In genomic region chr1:117929340-117930172, GRCh38 we compare ENCODE assay signal across 8 cellular contexts. TPM values are rescaled to one million over a fixed set of nuclear protein-coding genes. Genes with fewer than 3 reads are reported as not detected.
DNase-seq lines count a peak whose midpoint lies in the region; FAIRE-seq and TF ChIP-seq lines count a peak whose summit lies in the region.

GDAP2 (minus strand) TSS chr1:117929621; CDS start chr1:117920357, 9,264 bp downstream.
WDR3 (plus strand) TSS chr1:117929739; CDS start chr1:117933320, 3,581 bp downstream.

- no peak for FAIRE-seq in frontal cortex (lab: Jason Lieb, UNC)

- no peak within 1 kb of the TSS for H3K4ac ChIP-seq in neuronal stem cell (ENCODE audit: low read length)

- no peak within 1 kb of the TSS for H2BK120ac ChIP-seq in neuronal stem cell (ENCODE audit: low read depth, low read length)

- H2AK5ac ChIP-seq in neuronal stem cell (ENCODE audit: low read depth, low read length): peak within 1 kb of the TSS; percentile 89

- peak within 1 kb of the TSS; percentile 96 for H3K4me3 Mint-ChIP-seq in activated naive CD4-positive, alpha-beta T cell treated with anti-CD3 and anti-CD28 coated beads for 36 hours

- H4K8ac ChIP-seq in neuronal stem cell (ENCODE audit: low read depth, low read length): peak within 1 kb of the TSS; percentile 90

- peak within 1 kb of the TSS; percentile 98 for H3K4me3 ChIP-seq in HFF-Myc (replicated peaks; ENCODE audit: low read depth, low read length)
- peak within 1 kb of the TSS; percentile 81 to 100 for H3K4me3 ChIP-seq in neuronal stem cell (ENCODE audit: low read length in 2 of 2)

- no CpG with 5 or more reads among the region's 64 CpGs for WGBS in neuronal stem cell (ENCODE audit: extremely low coverage in 2 of 2, insufficient read length in 2 of 2, insufficient replicate concordance in 1 of 2), 2 donors

- H3K4me2 ChIP-seq in neuronal stem cell (ENCODE audit: insufficient read depth, low read length, poor library complexity, severe bottlenecking): peak within 1 kb of the TSS; percentile 96

- CTCF ChIA-PET in activated naive CD4-positive, alpha-beta T cell treated with anti-CD3 and anti-CD28 coated beads for 36 hours (lab: Charles Lee): interaction anchor here (2.0 kb wide), 1 partner anchor 34 kb away, joined by 9 read pairs; no protein-coding TSS in a partner anchor

- peak within 1 kb of the TSS; percentile 92 for H3K9ac ChIP-seq in neuronal stem cell (ENCODE audit: low read depth, low read length, poor library complexity)

- H3K27ac Mint-ChIP-seq in activated naive CD4-positive, alpha-beta T cell treated with anti-CD3 and anti-CD28 coated beads for 36 hours: peak within 1 kb of the TSS; percentile 79

- peak within 1 kb of the TSS; percentile 22 for H3K14ac ChIP-seq in neuronal stem cell (ENCODE audit: low read length)

- peaks cover 5 to 9% of the 10 kb centered on the region in 2 donors for H3K4me1 ChIP-seq in neuronal stem cell (ENCODE audit: control insufficient read depth in 2 of 2, insufficient read depth in 1 of 2, low read depth in 1 of 2, low read length in 2 of 2)

- peak within 1 kb of the TSS; percentile 93 for H2AFZ ChIP-seq in neuronal stem cell (ENCODE audit: low read length)

- H3K27ac ChIP-seq in neuronal stem cell (replicated peaks; ENCODE audit: low read length): peak within 1 kb of the TSS; percentile 63

- peaks cover 55% of the 10 kb centered on the region for H3K4me1 Mint-ChIP-seq in activated naive CD4-positive, alpha-beta T cell treated with anti-CD3 and anti-CD28 coated beads for 36 hours (ENCODE audit: low read depth)

- H4K91ac ChIP-seq in neuronal stem cell (ENCODE audit: low read depth, low read length, poor library complexity): no peak within 1 kb of the TSS

- H3K9me3 ChIP-seq in neuronal stem cell (replicated peaks in 1 of 2; ENCODE audit: control insufficient read depth in 2 of 2, insufficient read depth in 1 of 2, low read depth in 1 of 2, low read length in 2 of 2): peaks cover 0 to 2% of the 10 kb centered on the region in 2 donors

- H2BK5ac ChIP-seq in neuronal stem cell (ENCODE audit: low read length): peak within 1 kb of the TSS; percentile 93

- H3K23ac ChIP-seq in neuronal stem cell (ENCODE audit: low read depth, low read length, poor library complexity): peak within 1 kb of the TSS; percentile 16

- no peaks in the 10 kb centered on the region for H3K9me3 Mint-ChIP-seq in activated naive CD4-positive, alpha-beta T cell treated with anti-CD3 and anti-CD28 coated beads for 36 hours

- H3K79me1 ChIP-seq in neuronal stem cell (ENCODE audit: low read depth, low read length): peaks cover 9% of the 10 kb centered on the region

- H3K27me3 ChIP-seq in neuronal stem cell (ENCODE audit: control insufficient read depth in 3 of 3, insufficient read depth in 3 of 3, low read depth in 1 of 3, low read length in 3 of 3): no peaks in the 10 kb centered on the region

- H3K18ac ChIP-seq in neuronal stem cell (ENCODE audit: low read length): peak within 1 kb of the TSS; percentile 78

- no peak within 1 kb of the TSS for H2BK15ac ChIP-seq in neuronal stem cell (ENCODE audit: low read length)

- TF ChIP-seq CTCF in HFF-Myc (IDR thresholded peaks at IDR 0.05; ENCODE audit: low read depth, low read length, missing control alignments) (no peak), subcutaneous adipose tissue (IDR thresholded peaks at IDR 0.05; ENCODE audit: low read depth) (no peak)

- DNase-seq in GM03348 (ENCODE audit: low spot score) (peak; percentile 96), HFF-Myc (ENCODE audit: extremely low read depth, low read depth) (peak; percentile 82), NAMALWA (ENCODE audit: low spot score) (peak; percentile 99), SK-N-DZ (ENCODE audit: low spot score) (peak; percentile 97), frontal cortex (ENCODE audit: low spot score in 2 of 2) (peak; percentile 74 to 86), neuronal stem cell (ENCODE audit: low spot score) (peak; percentile 92)
- DNase-seq in activated naive CD4-positive, alpha-beta T cell treated with anti-CD3 and anti-CD28 coated beads for 36 hours: peak; percentile 97

- intact Hi-C loops in activated naive CD4-positive, alpha-beta T cell treated with anti-CD3 and anti-CD28 coated beads for 36 hours (cut with micrococcal nuclease): loop anchor here (1.0 to 10.0 kb wide), 7 partner anchors 35 to 1211 kb away; partner anchors contain the start of genes MAN1A2, TENT5C, TTF2 and WARS2

- no peaks in the 10 kb centered on the region for H3K27me3 Mint-ChIP-seq in activated naive CD4-positive, alpha-beta T cell treated with anti-CD3 and anti-CD28 coated beads for 36 hours (ENCODE audit: low read depth)

- H3K36me3 Mint-ChIP-seq in activated naive CD4-positive, alpha-beta T cell treated with anti-CD3 and anti-CD28 coated beads for 36 hours (ENCODE audit: low read depth): peaks cover 19% of the 10 kb centered on the region

- H3K36me3 ChIP-seq in neuronal stem cell (replicated peaks in 1 of 2; ENCODE audit: control insufficient read depth in 2 of 2, insufficient read depth in 2 of 2, low read length in 2 of 2): peaks cover 2 to 22% of the 10 kb centered on the region in 2 donors

- H2BK12ac ChIP-seq in neuronal stem cell (ENCODE audit: low read length): no peak within 1 kb of the TSS

RNA-seq across cellular contexts. Expression of gene GDAP2, which starts in this region (rescaled TPM):
- 10.5 and 14.9 TPM in 2 replicates for polyA plus RNA-seq in SK-N-DZ (2014; cell fraction: cytosol; rRNA removed)
- polyA plus RNA-seq in SK-N-DZ (2014; cell fraction: nucleus; rRNA removed): 6.3 and 6.4 TPM in 2 replicates
- 10 to 100 TPM; 19.9 to 20.0 TPM for total RNA-seq in activated naive CD4-positive, alpha-beta T cell treated with anti-CD3 and anti-CD28 coated beads for 36 hours
- 75.4 TPM for total RNA-seq in frontal cortex
- polyA plus RNA-seq in neuronal stem cell (2013, experiment 1 of 2): 10.0 TPM
- 9.0 TPM for polyA plus RNA-seq in neuronal stem cell (2013, experiment 2 of 2)
- total RNA-seq in subcutaneous adipose tissue: 10 to 100 TPM; 31.0 to 47.6 (median 34.3) TPM

RNA-seq across cellular contexts. Expression of gene WDR3, which starts in this region (rescaled TPM):
- 69.5 and 80.5 TPM in 2 replicates for polyA plus RNA-seq in SK-N-DZ (2014; cell fraction: cytosol; rRNA removed)
- 36.7 and 43.1 TPM in 2 replicates for polyA plus RNA-seq in SK-N-DZ (2014; cell fraction: nucleus; rRNA removed)
- total RNA-seq in activated naive CD4-positive, alpha-beta T cell treated with anti-CD3 and anti-CD28 coated beads for 36 hours: 10 to 100 TPM; 45.2 to 49.6 TPM
- total RNA-seq in frontal cortex: 22.4 TPM
- polyA plus RNA-seq in neuronal stem cell (2013, experiment 1 of 2): 9.7 TPM
- 10.3 TPM for polyA plus RNA-seq in neuronal stem cell (2013, experiment 2 of 2)
- 10 to 100 TPM in 3 of 4 donors, 1 to 10 TPM in 1; 7.0 to 13.2 (median 11.1) TPM for total RNA-seq in subcutaneous adipose tissue

Comparison
In these comparisons a context has a peak if more than half of its experiments do, and no peak if none do; other contexts are left out.
1. Peak in every context shown above with its lines: DNase-seq, H3K4me3 ChIP-seq and H3K27ac ChIP-seq.